8 cellular contexts compared by ENCODE assay signal in the genomic region with DNA sequence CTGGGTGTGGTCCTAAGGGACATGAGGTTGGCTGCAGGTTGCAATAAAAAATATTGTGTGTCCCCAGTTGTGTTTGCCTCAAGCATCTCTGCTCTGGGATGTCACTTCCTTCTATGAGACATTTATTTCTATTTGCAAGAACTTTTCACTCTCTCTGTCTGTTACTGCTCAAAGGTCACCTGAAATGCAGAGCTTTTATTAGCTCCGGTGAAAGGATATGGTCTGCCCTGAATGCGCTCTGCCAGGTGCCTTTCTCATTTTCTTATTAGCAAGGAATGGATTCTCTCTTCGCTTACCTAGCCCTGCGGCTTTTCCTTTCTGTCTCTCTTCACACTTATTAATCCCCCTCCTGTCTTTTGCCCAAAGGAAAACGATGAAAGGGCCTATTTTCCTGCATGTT.
"Had no signal": no experiment of that assay in that cellular context is flagged by ENCODE, and none has a peak within 500 bp of the region (broad histone marks: within the 10 kb centered on the region; RNA-seq: fewer than 3 reads in every experiment).

No MANE protein-coding gene starts in this region.

- H3K9me3 ChIP-seq: HAP-1 had no signal

- DNase-seq: GOT3, H7, HFFc6, KBM-7 had no signal

- H3K27ac ChIP-seq: HL-60 had no signal

- H3K36me3 ChIP-seq: HAP-1 had no signal

- ATAC-seq: HCT116, HepG2 had no signal

- H3K4me3 ChIP-seq: HAP-1 had no signal
